ENCODE assay signal across 11 cellular contexts in the genomic region with DNA sequence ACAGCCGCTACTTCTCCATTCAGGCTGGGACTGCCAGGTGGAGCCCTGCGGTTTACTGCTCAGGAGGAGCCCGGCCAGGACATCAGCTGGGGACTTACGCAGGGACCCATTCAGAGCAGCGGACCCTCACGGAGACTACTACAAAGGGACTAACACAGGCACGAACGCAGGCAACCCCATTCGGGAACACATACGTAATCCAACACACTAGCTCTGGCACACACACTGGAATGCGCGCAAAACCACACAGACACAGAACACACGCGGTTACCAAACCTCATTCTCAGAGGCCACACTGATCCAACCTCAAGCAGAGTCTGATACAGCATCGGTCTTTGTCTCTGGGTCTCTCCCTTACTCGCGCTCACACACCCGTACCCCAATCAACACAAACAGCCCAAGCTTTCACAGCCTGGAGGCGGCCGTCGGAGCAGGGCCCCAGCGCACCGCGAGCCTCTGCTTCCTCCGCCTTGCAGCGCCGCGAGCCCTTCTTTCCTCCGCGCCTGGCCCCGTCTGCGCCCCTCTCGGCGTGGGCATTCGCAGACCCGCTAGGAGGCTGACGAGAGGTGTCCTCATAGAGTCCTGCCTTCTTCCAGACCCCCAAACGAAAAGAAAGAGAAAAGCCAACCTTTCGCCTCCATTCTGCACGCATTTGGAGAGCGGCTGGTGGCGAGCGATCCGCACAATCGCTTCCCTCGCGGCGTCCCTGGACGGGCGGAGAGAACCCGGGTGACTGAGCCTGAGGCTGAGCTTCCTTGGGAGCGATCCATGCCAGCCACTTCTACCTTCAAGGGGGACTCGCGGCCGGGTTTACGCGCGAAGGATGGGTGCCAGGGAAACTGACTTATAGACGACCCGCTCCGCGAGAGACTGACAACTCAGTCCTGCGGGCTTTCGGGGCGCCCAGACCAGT. TPM values are rescaled to one million over a fixed set of nuclear protein-coding genes. Genes with fewer than 3 reads are reported as not detected.
A peak's percentile ranks its signal among the peaks of the same experiment; 100 is the strongest.
DNase-seq lines count a peak whose midpoint lies in the region; ATAC-seq, FAIRE-seq and TF ChIP-seq lines count a peak whose summit lies in the region.
"Had no signal": no experiment of that assay in that cellular context is flagged by ENCODE, and none has a peak within 500 bp of the region (broad histone marks: within the 10 kb centered on the region; RNA-seq: fewer than 3 reads in every experiment).

No MANE protein-coding gene starts in this region.

- no peak overlapping the region for H3K9ac ChIP-seq in iPS-18a (ENCODE audit: low read length)

- H3K27me3 ChIP-seq in CD8-positive, alpha-beta memory T cell (ENCODE audit: insufficient read depth, low read length, poor library complexity, severe bottlenecking), result peaks cover 79% of the 10 kb centered on the region
- H3K27me3 ChIP-seq in iPS-18a (ENCODE audit: control insufficient read depth, insufficient read depth, low read length), result peaks cover 100% of the 10 kb centered on the region

- peak overlapping the region; percentile 13 to 66 (median 49) for H3K4me3 Mint-ChIP-seq in CD8-positive, alpha-beta memory T cell
- H3K4me3 Mint-ChIP-seq: HFFc6 had no signal

- POLR2A ChIA-PET in CD8-positive, alpha-beta memory T cell (lab: Charles Lee), result no interaction called here

- H3K27ac Mint-ChIP-seq in CD8-positive, alpha-beta memory T cell, result peak overlapping the region in 1 of 8 donors; percentile 18
- H3K27ac Mint-ChIP-seq: HFFc6 had no signal

- no peak for TF ChIP-seq POLR2A in GM18505 (IDR thresholded peaks at IDR 0.05; ENCODE audit: borderline replicate concordance, extremely low read depth, insufficient read depth, insufficient read length)

- H3K27me3 Mint-ChIP-seq in CD8-positive, alpha-beta memory T cell, result peaks cover 68 to 81% of the 10 kb centered on the region in 2 donors

- no peaks in the 10 kb centered on the region for H3K9me3 ChIP-seq in CD8-positive, alpha-beta memory T cell (ENCODE audit: low read length)
- H3K9me3 ChIP-seq in iPS-18a (ENCODE audit: control insufficient read depth, low read depth, low read length), result peaks cover 2% of the 10 kb centered on the region

- peaks cover 34 to 43% (median 36%) of the 10 kb centered on the region in 3 donors for H3K4me1 Mint-ChIP-seq in CD8-positive, alpha-beta memory T cell

- peaks cover 33% of the 10 kb centered on the region for H3K4me1 ChIP-seq in CD8-positive, alpha-beta memory T cell (ENCODE audit: insufficient read depth, low read length)
- H3K4me1 ChIP-seq in iPS-18a (ENCODE audit: control insufficient read depth, low read depth, low read length), result peaks cover 24% of the 10 kb centered on the region

- H3K36me3 ChIP-seq in CD8-positive, alpha-beta memory T cell (ENCODE audit: insufficient read depth, low read length), result no peaks in the 10 kb centered on the region
- no peaks in the 10 kb centered on the region for H3K36me3 ChIP-seq in iPS-18a (ENCODE audit: control insufficient read depth, low read depth, low read length)

- no peak overlapping the region for H3K27ac ChIP-seq in CD8-positive, alpha-beta memory T cell (ENCODE audit: low read depth, low read length)
- H3K27ac ChIP-seq in iPS-18a (ENCODE audit: low read length), result no peak overlapping the region

- peaks cover 0 to 10% (median 3%) of the 10 kb centered on the region in 5 donors for H3K9me3 Mint-ChIP-seq in CD8-positive, alpha-beta memory T cell

- no peak for DNase-seq in CD8-positive, alpha-beta memory T cell
- DNase-seq in GM19239 (ENCODE audit: insufficient read length, low spot score) (peak; percentile 19), OCI-M2 (lab: John Stamatoyannopoulos, UW; ENCODE audit: unreplicated experiment) (no peak), DMS153 treated with DMSO at 0.1 percent for 48 hours (lab: John Stamatoyannopoulos, UW; ENCODE audit: unreplicated experiment) (no peak), DMS114 treated with DMSO at 0.1 percent for 48 hours (lab: John Stamatoyannopoulos, UW; ENCODE audit: unreplicated experiment) (no peak)
- peak; percentile 39 to 41 for DNase-seq in activated T-cell treated with anti-CD3 and anti-CD28 coated beads, Interleukin-2, amount 50 U/mL, for 48 hours
- DNase-seq: HFFc6, NCI-H146 had no signal

- CTCF ChIA-PET in CD8-positive, alpha-beta memory T cell (lab: Charles Lee), result interaction anchor here (0.7 to 1.1 kb wide), 3 partner anchors 8 to 326 kb away, joined by 3 to 4 read pairs (median 3); no protein-coding TSS in a partner anchor

- no peak for ATAC-seq in GM18505 (IDR thresholded peaks at IDR 0.05; ENCODE audit: unreplicated experiment)

- FAIRE-seq in GM19239 (lab: Jason Lieb, UNC), result no peak

- no peaks in the 10 kb centered on the region for H3K36me3 Mint-ChIP-seq in CD8-positive, alpha-beta memory T cell

- H3K4me3 ChIP-seq in CD8-positive, alpha-beta memory T cell (ENCODE audit: low read length), result no peak overlapping the region
- peak overlapping the region; percentile 26 for H3K4me3 ChIP-seq in iPS-18a (ENCODE audit: low read length)

RNA-seq across cellular contexts. Expression of a gene that starts 1.0 kb away (rescaled TPM):
- not detected for total RNA-seq in CD8-positive, alpha-beta memory T cell
- not detected for polyA plus RNA-seq in CD8-positive, alpha-beta memory T cell
- total RNA-seq: dermis microvascular lymphatic vessel endothelial cell, HFFc6 had no signal

RNA-seq across cellular contexts. Expression of a gene that starts 24.9 kb away (rescaled TPM):
- 10 to 100 TPM; 12.2 to 12.6 TPM for total RNA-seq in CD8-positive, alpha-beta memory T cell
- 9.5 TPM for polyA plus RNA-seq in CD8-positive, alpha-beta memory T cell

Comparison
In these comparisons a context has a peak if more than half of its experiments do, and no peak if none do; other contexts are left out.
1. DNase-seq: peak in GM19239 (single experiment) and activated T-cell treated with anti-CD3 and anti-CD28 coated beads, Interleukin-2, amount 50 U/mL, for 48 hours (2 of 2); none in CD8-positive, alpha-beta memory T cell (0 of 5), OCI-M2 (single experiment), DMS153 treated with DMSO at 0.1 percent for 48 hours (single experiment) and DMS114 treated with DMSO at 0.1 percent for 48 hours (single experiment).